In genomic region chr22:39513791-39514190, GRCh38 we compare ENCODE assay signal across 11 cellular contexts. TPM values are rescaled to one million over a fixed set of nuclear protein-coding genes. Genes with fewer than 3 reads are reported as not detected.
"Had no signal": no experiment of that assay in that cellular context is flagged by ENCODE, and none has a peak within 500 bp of the region (broad histone marks: within the 10 kb centered on the region; RNA-seq: fewer than 3 reads in every experiment).

No MANE protein-coding gene starts in this region.

- H3K27ac Mint-ChIP-seq: effector memory CD8-positive, alpha-beta T cell had no signal

- ATAC-seq: activated CD4-positive, CD25-positive, alpha-beta regulatory T cell treated with anti-CD3 and anti-CD28 coated beads, Interleukin-2, amount 50 U/mL, for 24 hours; activated naive CD8-positive, alpha-beta T cell treated with anti-CD3 and anti-CD28 coated beads, Interleukin-2, amount 50 U/mL, for 24 hours; effector memory CD8-positive, alpha-beta T cell; foreskin keratinocyte had no signal

- H3K9me3 Mint-ChIP-seq: activated naive CD8-positive, alpha-beta T cell treated with anti-CD3 and anti-CD28 coated beads, Interleukin-2, amount 50 U/mL, for 24 hours; effector memory CD8-positive, alpha-beta T cell; naive B cell; type B pancreatic cell had no signal

- H3K27ac ChIP-seq: ascending aorta, breast epithelium, foreskin keratinocyte had no signal

- H3K4me3 Mint-ChIP-seq: activated naive CD8-positive, alpha-beta T cell treated with anti-CD3 and anti-CD28 coated beads, Interleukin-2, amount 50 U/mL, for 24 hours; effector memory CD8-positive, alpha-beta T cell; type B pancreatic cell had no signal

- H3K27me3 Mint-ChIP-seq: activated naive CD8-positive, alpha-beta T cell treated with anti-CD3 and anti-CD28 coated beads, Interleukin-2, amount 50 U/mL, for 24 hours; effector memory CD8-positive, alpha-beta T cell; naive B cell; type B pancreatic cell had no signal

- DNase-seq: foreskin keratinocyte, mammary epithelial cell had no signal

RNA-seq across cellular contexts. Expression of gene CACNA1I, which starts 56.8 kb away (rescaled TPM):
- total RNA-seq: ascending aorta, dermis blood vessel endothelial cell, skeletal muscle tissue had no signal

RNA-seq across cellular contexts. Expression of gene MGAT3, which starts 57.0 kb away (rescaled TPM):
- total RNA-seq: foreskin keratinocyte had no signal
